ENCODE assay signal across 8 cellular contexts in genomic region chr1:197775282-197776262, GRCh38. TPM values are rescaled to one million over a fixed set of nuclear protein-coding genes. Genes with fewer than 3 reads are reported as not detected.
DNase-seq lines count a peak whose midpoint lies in the region; ATAC-seq and TF ChIP-seq lines count a peak whose summit lies in the region.

DENND1B (minus strand) TSS chr1:197775480; CDS start chr1:197775155, 325 bp downstream.

- peak within 1 kb of the TSS; percentile 99 for H3K27ac Mint-ChIP-seq in activated T-helper 2 cell treated with anti-CD3 and anti-CD28 coated beads, Interferon-gamma antibody, Interleukin-2, Interleukin-4, amounts not matched to agents 10 μg/mL and 5 μg/mL and 100 μg/mL, durations not matched to agents 14 hours and 24 hours and 36 hours

- DNase-seq in COR-L47 (lab: John Stamatoyannopoulos, UW) (peak; percentile 71), HT1080 (ENCODE audit: low read depth) (peak; percentile 33), foreskin fibroblast (peak; percentile 48 to 81), superior temporal gyrus (ENCODE audit: extremely low spot score) (peak; percentile 38)
- DNase-seq in activated T-helper 2 cell treated with anti-CD3 and anti-CD28 coated beads, Interferon-gamma antibody, Interleukin-2, Interleukin-4, amounts not matched to agents 10 μg/mL and 5 μg/mL and 100 μg/mL, durations not matched to agents 14 hours and 24 hours and 36 hours (ENCODE audit: low spot score), result peak; percentile 83

- no peak for TF ChIP-seq CTCF in foreskin fibroblast (IDR thresholded peaks at IDR 0.05; ENCODE audit: low read depth, low read length)
- TF ChIP-seq CTCF in neutrophil (IDR thresholded peaks at IDR 0.05), result no peak

- no peaks in the 10 kb centered on the region for H3K9me3 ChIP-seq in neutrophil

- H3K27me3 ChIP-seq in neutrophil, result no peaks in the 10 kb centered on the region

- TF ChIP-seq POLR2A in Raji (IDR thresholded peaks at IDR 0.05; ENCODE audit: insufficient read depth, low read depth, low read length), result peak; percentile 49; the same call in 1 of the 2 replicates

- H3K27ac ChIP-seq in neutrophil, result peak within 1 kb of the TSS; percentile 88

- H3K4me3 ChIP-seq in foreskin fibroblast (ENCODE audit: low read depth in 1 of 2, low read length in 2 of 2) (peak within 1 kb of the TSS; percentile 66 to 73), neutrophil (ENCODE audit: low read depth in 1 of 2, low read length in 1 of 2) (peak within 1 kb of the TSS; percentile 66 to 79)

- intact Hi-C loops in activated T-helper 2 cell treated with anti-CD3 and anti-CD28 coated beads, Interferon-gamma antibody, Interleukin-2, Interleukin-4, amounts not matched to agents 10 μg/mL and 5 μg/mL and 100 μg/mL, durations not matched to agents 14 hours and 24 hours and 36 hours (cut with micrococcal nuclease), result loop anchor here (1.0 to 10.0 kb wide), 8 partner anchors 14 to 869 kb away; partner anchors contain the start of genes ASPM, LHX9 and NEK7

- peaks cover 27 to 35% of the 10 kb centered on the region in 2 experiments for H3K4me1 ChIP-seq in neutrophil (ENCODE audit: control insufficient read depth in 1 of 2, insufficient read depth in 1 of 2, low read depth in 1 of 2, low read length in 1 of 2)

- peak; percentile 60 for ATAC-seq in GM21360 (IDR thresholded peaks at IDR 0.05; ENCODE audit: unreplicated experiment)

- H3K27me3 Mint-ChIP-seq in activated T-helper 2 cell treated with anti-CD3 and anti-CD28 coated beads, Interferon-gamma antibody, Interleukin-2, Interleukin-4, amounts not matched to agents 10 μg/mL and 5 μg/mL and 100 μg/mL, durations not matched to agents 14 hours and 24 hours and 36 hours (ENCODE audit: low read depth), result no peaks in the 10 kb centered on the region

- H3K36me3 ChIP-seq in neutrophil, result no peaks in the 10 kb centered on the region

- no peaks in the 10 kb centered on the region for H3K9me3 Mint-ChIP-seq in activated T-helper 2 cell treated with anti-CD3 and anti-CD28 coated beads, Interferon-gamma antibody, Interleukin-2, Interleukin-4, amounts not matched to agents 10 μg/mL and 5 μg/mL and 100 μg/mL, durations not matched to agents 14 hours and 24 hours and 36 hours

- H3K36me3 Mint-ChIP-seq in activated T-helper 2 cell treated with anti-CD3 and anti-CD28 coated beads, Interferon-gamma antibody, Interleukin-2, Interleukin-4, amounts not matched to agents 10 μg/mL and 5 μg/mL and 100 μg/mL, durations not matched to agents 14 hours and 24 hours and 36 hours (ENCODE audit: low read depth), result peaks cover 17% of the 10 kb centered on the region

- peaks cover 62% of the 10 kb centered on the region for H3K4me1 Mint-ChIP-seq in activated T-helper 2 cell treated with anti-CD3 and anti-CD28 coated beads, Interferon-gamma antibody, Interleukin-2, Interleukin-4, amounts not matched to agents 10 μg/mL and 5 μg/mL and 100 μg/mL, durations not matched to agents 14 hours and 24 hours and 36 hours (ENCODE audit: low read depth)

- H3K4me3 Mint-ChIP-seq in activated T-helper 2 cell treated with anti-CD3 and anti-CD28 coated beads, Interferon-gamma antibody, Interleukin-2, Interleukin-4, amounts not matched to agents 10 μg/mL and 5 μg/mL and 100 μg/mL, durations not matched to agents 14 hours and 24 hours and 36 hours (ENCODE audit: low read depth), result peak within 1 kb of the TSS; percentile 89

RNA-seq across cellular contexts. Expression of gene DENND1B, which starts in this region (rescaled TPM):
- total RNA-seq in HT1080 (2014; rRNA removed; shearing (Covaris generic)), result 3.2 and 3.8 TPM in 2 replicates
- polyA plus RNA-seq in HT1080 (2015; cell fraction: cytosol; rRNA removed), result 4.3 and 4.6 TPM in 2 replicates
- polyA plus RNA-seq in HT1080 (2015; cell fraction: nucleus; rRNA removed), result 5.1 TPM in 2 replicates
- total RNA-seq in activated T-helper 2 cell treated with anti-CD3 and anti-CD28 coated beads, Interferon-gamma antibody, Interleukin-2, Interleukin-4, amounts not matched to agents 10 μg/mL and 5 μg/mL and 100 μg/mL, durations not matched to agents 14 hours and 24 hours and 36 hours, result 18.2 and 19.0 TPM in 2 replicates

Comparison
In these comparisons a context has a peak if more than half of its experiments do, and no peak if none do; other contexts are left out.
1. Peak in every context shown above with its lines: DNase-seq, ATAC-seq, H3K4me3 ChIP-seq and H3K27ac ChIP-seq.
2. DNase-seq: peak in every context shown above with its lines; median percentile 83 in activated T-helper 2 cell treated with anti-CD3 and anti-CD28 coated beads, Interferon-gamma antibody, Interleukin-2, Interleukin-4, amounts not matched to agents 10 μg/mL and 5 μg/mL and 100 μg/mL, durations not matched to agents 14 hours and 24 hours and 36 hours; 71 in COR-L47; 64 in foreskin fibroblast; 38 in superior temporal gyrus; 33 in HT1080.